ENCODE assay signal across 1 cellular context in the genomic region with DNA sequence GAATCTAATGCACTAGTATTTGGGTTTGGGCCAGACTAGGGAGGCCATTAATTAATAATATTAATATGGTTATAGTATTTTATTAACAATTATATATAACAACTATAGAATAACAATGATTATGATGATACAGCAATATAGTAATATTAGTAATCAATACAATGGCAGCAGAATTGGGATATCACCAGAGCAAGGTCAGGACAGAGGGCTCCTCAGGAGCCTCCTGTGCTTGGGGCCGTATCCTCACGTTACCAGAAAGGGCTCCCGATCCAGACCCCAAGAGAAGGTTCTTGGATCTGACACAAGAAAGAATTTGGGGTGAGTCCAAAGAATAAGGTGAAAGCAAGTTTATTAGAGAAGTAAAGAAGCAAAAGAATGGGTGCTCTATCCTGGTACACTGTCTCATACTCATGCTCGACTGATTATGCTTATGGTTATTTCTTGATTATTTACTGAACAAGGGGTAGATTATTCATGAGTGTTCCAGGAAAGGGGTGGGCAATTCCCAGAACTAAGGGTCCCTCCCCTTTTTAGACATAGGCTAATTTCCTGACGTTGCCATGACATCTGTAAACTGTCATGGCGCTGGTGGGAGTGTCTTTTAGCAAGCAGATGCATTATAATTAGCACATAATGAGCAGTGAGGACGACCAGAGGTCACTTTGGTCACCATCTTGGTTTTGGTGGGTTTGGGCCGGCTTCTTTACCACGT.
TF ChIP-seq lines count a peak whose summit lies in the region.

No MANE protein-coding gene starts in this region.

TF ChIP-seq in SK-N-SH treated with all-trans-retinoic acid at 6 μM for 48 hours, 23 proteins besides CTCF, POLR2A, EP300 and RAD21 (continued from another document):
- TF ChIP-seq, protein P1, sequence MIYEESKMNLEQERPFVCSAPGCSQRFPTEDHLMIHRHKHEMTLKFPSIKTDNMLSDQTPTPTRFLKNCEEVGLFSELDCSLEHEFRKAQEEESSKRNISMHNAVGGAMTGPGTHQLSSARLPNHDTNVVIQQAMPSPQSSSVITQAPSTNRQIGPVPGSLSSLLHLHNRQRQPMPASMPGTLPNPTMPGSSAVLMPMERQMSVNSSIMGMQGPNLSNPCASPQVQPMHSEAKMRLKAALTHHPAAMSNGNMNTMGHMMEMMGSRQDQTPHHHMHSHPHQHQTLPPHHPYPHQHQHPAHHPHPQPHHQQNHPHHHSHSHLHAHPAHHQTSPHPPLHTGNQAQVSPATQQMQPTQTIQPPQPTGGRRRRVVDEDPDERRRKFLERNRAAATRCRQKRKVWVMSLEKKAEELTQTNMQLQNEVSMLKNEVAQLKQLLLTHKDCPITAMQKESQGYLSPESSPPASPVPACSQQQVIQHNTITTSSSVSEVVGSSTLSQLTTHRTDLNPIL (CRISPR knock-in tag; IDR thresholded peaks at IDR 0.05; ENCODE audit: low read depth) = no peak
- TF ChIP-seq ZC3H10 (CRISPR knock-in tag; IDR thresholded peaks at IDR 0.05) (no peak), ISL1 (CRISPR knock-in tag; IDR thresholded peaks at IDR 0.05) (no peak), ZNF70 (CRISPR knock-in tag; IDR thresholded peaks at IDR 0.05) (no peak), ARNTL (CRISPR knock-in tag; IDR thresholded peaks at IDR 0.05; ENCODE audit: borderline replicate concordance, low read depth) (no peak)
- TF ChIP-seq, protein P2, sequence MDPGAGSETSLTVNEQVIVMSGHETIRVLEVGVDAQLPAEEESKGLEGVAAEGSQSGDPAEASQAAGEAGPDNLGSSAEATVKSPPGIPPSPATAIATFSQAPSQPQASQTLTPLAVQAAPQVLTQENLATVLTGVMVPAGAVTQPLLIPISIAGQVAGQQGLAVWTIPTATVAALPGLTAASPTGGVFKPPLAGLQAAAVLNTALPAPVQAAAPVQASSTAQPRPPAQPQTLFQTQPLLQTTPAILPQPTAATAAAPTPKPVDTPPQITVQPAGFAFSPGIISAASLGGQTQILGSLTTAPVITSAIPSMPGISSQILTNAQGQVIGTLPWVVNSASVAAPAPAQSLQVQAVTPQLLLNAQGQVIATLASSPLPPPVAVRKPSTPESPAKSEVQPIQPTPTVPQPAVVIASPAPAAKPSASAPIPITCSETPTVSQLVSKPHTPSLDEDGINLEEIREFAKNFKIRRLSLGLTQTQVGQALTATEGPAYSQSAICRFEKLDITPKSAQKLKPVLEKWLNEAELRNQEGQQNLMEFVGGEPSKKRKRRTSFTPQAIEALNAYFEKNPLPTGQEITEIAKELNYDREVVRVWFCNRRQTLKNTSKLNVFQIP (CRISPR knock-in tag; IDR thresholded peaks at IDR 0.05; ENCODE audit: borderline replicate concordance, low read depth) = no peak
